ENCODE assay signal across 8 cellular contexts in genomic region chr11:19660076-19660475, GRCh38. TPM values are rescaled to one million over a fixed set of nuclear protein-coding genes. Genes with fewer than 3 reads are reported as not detected.
DNase-seq lines count a peak whose midpoint lies in the region; ATAC-seq and TF ChIP-seq lines count a peak whose summit lies in the region.

No MANE protein-coding gene starts in this region.

- DNase-seq in activated CD4-positive, CD25-positive, alpha-beta regulatory T cell treated with anti-CD3 and anti-CD28 coated beads, Interleukin-2, amount 50 U/mL, for 72 hours = no peak
- peak; percentile 86 for DNase-seq in H4 (ENCODE audit: low spot score)
- peak; percentile 78 for DNase-seq in LoVo (ENCODE audit: low spot score)
- DNase-seq in choroid plexus epithelial cell (ENCODE audit: low read depth) = peak; percentile 66
- DNase-seq in stimulated activated CD8-positive, alpha-beta memory T cell treated with anti-CD3 and anti-CD28 coated beads, Interleukin-4, amount 100 ng/mL, for 48 hours = peak; percentile 24
- DNase-seq in NCI-H82 treated with DMSO at 0.1 percent for 48 hours (lab: John Stamatoyannopoulos, UW; ENCODE audit: unreplicated experiment) = no peak
- no peak for DNase-seq in DMS 273 (lab: John Stamatoyannopoulos, UW; ENCODE audit: unreplicated experiment)

- no peak for TF ChIP-seq CTCF in choroid plexus epithelial cell (conservative IDR thresholded peaks at IDR 0.05; ENCODE audit: low read depth, low read length)

- ATAC-seq in activated CD4-positive, CD25-positive, alpha-beta regulatory T cell treated with anti-CD3 and anti-CD28 coated beads, Interleukin-2, amount 50 U/mL, for 24 hours = peak; percentile 60 to 75

- no peak overlapping the region for H3K4me3 ChIP-seq in choroid plexus epithelial cell (ENCODE audit: low read depth, low read length)

RNA-seq across cellular contexts. Expression of gene NAV2, which starts 52.6 kb away (rescaled TPM):
- 0.76 and 1.8 TPM in 2 replicates for total RNA-seq in H4 (2014; rRNA removed; shearing (Covaris generic))

Comparison
In these comparisons a context has a peak if more than half of its experiments do, and no peak if none do; other contexts are left out.
1. DNase-seq: peak in H4 (single experiment), LoVo (single experiment), choroid plexus epithelial cell (single experiment) and stimulated activated CD8-positive, alpha-beta memory T cell treated with anti-CD3 and anti-CD28 coated beads, Interleukin-4, amount 100 ng/mL, for 48 hours (single experiment); none in activated CD4-positive, CD25-positive, alpha-beta regulatory T cell treated with anti-CD3 and anti-CD28 coated beads, Interleukin-2, amount 50 U/mL, for 72 hours (single experiment), NCI-H82 treated with DMSO at 0.1 percent for 48 hours (single experiment) and DMS 273 (single experiment).